In the genomic region with DNA sequence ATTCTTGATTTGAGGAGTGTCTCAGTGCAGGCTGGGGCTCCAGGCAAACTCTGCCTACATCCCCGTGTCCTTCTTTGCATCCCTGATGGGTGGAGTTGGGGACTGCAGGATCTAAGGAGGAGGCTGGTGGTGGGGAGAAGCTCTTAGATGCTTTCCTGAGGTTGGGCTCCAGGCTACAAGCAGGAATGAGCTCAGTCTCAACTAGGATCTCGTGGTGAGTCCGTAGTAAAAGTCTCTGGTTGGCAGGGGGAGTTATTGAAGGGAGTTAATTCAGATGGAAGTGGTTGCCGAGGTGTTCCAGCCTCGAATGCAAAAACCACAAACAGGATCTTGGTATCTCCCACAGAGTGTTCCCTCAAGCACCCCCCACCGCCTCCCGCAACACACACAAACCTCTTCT, we compare ENCODE assay signal across 19 cellular contexts. TPM values are rescaled to one million over a fixed set of nuclear protein-coding genes. Genes with fewer than 3 reads are reported as not detected.
A peak's percentile ranks its signal among the peaks of the same experiment; 100 is the strongest.
DNase-seq lines count a peak whose midpoint lies in the region; ATAC-seq, FAIRE-seq and TF ChIP-seq lines count a peak whose summit lies in the region.
"Had no signal": no experiment of that assay in that cellular context is flagged by ENCODE, and none has a peak within 500 bp of the region (broad histone marks: within the 10 kb centered on the region; RNA-seq: fewer than 3 reads in every experiment).

No MANE protein-coding gene starts in this region.

- FAIRE-seq in A549 (lab: Jason Lieb, UNC), result no peak
- FAIRE-seq: frontal cortex, HepG2 had no signal

- H3K4me1 ChIP-seq in A549 (peaks cover 34% of the 10 kb centered on the region), hepatocyte (ENCODE audit: insufficient read depth) (peaks cover 10% of the 10 kb centered on the region)

- H2AFZ ChIP-seq in hepatocyte, result no peak overlapping the region

- no peaks in the 10 kb centered on the region for H3K36me3 ChIP-seq in hepatocyte (replicated peaks; ENCODE audit: insufficient read depth, low read depth)

- TF ChIP-seq RAD21 in A549 (conservative IDR thresholded peaks at IDR 0.05 in 1 of 2, IDR thresholded peaks at IDR 0.05 in 1 of 2), result no peak

- POLR2A ChIA-PET in A549 (lab: Yijun Ruan, JAX), result no interaction called here

- TF ChIP-seq EP300 in A549 (IDR thresholded peaks at IDR 0.05), result no peak

- H3K9me2 ChIP-seq in hepatocyte (replicated peaks; ENCODE audit: insufficient read depth), result no peaks in the 10 kb centered on the region

- no peak for TF ChIP-seq POLR2A in A549 (IDR thresholded peaks at IDR 0.05; ENCODE audit: low read length)

- 74% methylated on average over 7 of the region's 7 CpGs for whole genome bisulfite sequencing in A549 (ENCODE audit: missing lambda C conversion rate)
- WGBS in hepatocyte (ENCODE audit: low lambda C conversion rate, missing lambda C conversion rate), result 70% methylated on average over 7 of the region's 7 CpGs

- peaks cover 58% of the 10 kb centered on the region for H3K4me1 Mint-ChIP-seq in HFFc6 (ENCODE audit: low read depth)

- H3K9me3 Mint-ChIP-seq in HFFc6, result no peaks in the 10 kb centered on the region

- no peak for TF ChIP-seq CTCF in A549 (IDR thresholded peaks at IDR 0.05)
- TF ChIP-seq CTCF in HFFc6 (IDR thresholded peaks at IDR 0.05), result no peak
- no peak for TF ChIP-seq CTCF in hepatocyte (IDR thresholded peaks at IDR 0.05; ENCODE audit: poor library complexity)

- H3K27ac Mint-ChIP-seq in HFFc6, result peak overlapping the region; percentile 54

- no peak for DNase-seq in A549 (ENCODE audit: low read depth in 1 of 2, low spot score in 1 of 2)
- no peak for DNase-seq in HFFc6
- DNase-seq in RPMI7951 (ENCODE audit: low read depth), result peak; percentile 50
- peak; percentile 66 for DNase-seq in glomerular visceral epithelial cell (ENCODE audit: extremely low spot score)
- no peak for DNase-seq in SW 1271 (lab: John Stamatoyannopoulos, UW)
- no peak for DNase-seq in hepatocyte (ENCODE audit: low spot score)
- DNase-seq: activated CD4-positive, alpha-beta T cell treated with anti-CD3 and anti-CD28 coated beads for 1 hour; activated effector memory CD4-positive, alpha-beta T cell treated with Interleukin-2 at 50 U/mL for 16 hours; aorta; cortex of kidney; left ventricle myocardium superior; NCI-H1092 treated with DMSO at 0.1 percent for 48 hours; NCI-H2171 had no signal

- no peaks in the 10 kb centered on the region for H4K20me1 ChIP-seq in hepatocyte (ENCODE audit: insufficient read depth, poor library complexity, severe bottlenecking)

- H3K79me2 ChIP-seq in hepatocyte, result no peaks in the 10 kb centered on the region

- no peaks in the 10 kb centered on the region for H3K36me3 Mint-ChIP-seq in HFFc6 (ENCODE audit: low read depth)

- ATAC-seq in A549, result no peak; a peak in 1 of 6 replicates
- no peak for ATAC-seq in GM18867 (IDR thresholded peaks at IDR 0.05; ENCODE audit: unreplicated experiment)
- ATAC-seq in GM19467 (IDR thresholded peaks at IDR 0.05; ENCODE audit: unreplicated experiment), result no peak
- ATAC-seq: HepG2, left ventricle myocardium superior had no signal

- H3K4me3 Mint-ChIP-seq in HFFc6, result no peak overlapping the region

- H3K4me3 ChIP-seq in A549 (no peak overlapping the region), hepatocyte (no peak overlapping the region)
- H3K4me3 ChIP-seq: skin epidermis had no signal

- H3K4me2 ChIP-seq in A549 (peak overlapping the region; percentile 27; the same call in 1 of the 3 replicates), hepatocyte (no peak overlapping the region)

- H3K9me3 ChIP-seq in A549 (no peaks in the 10 kb centered on the region), hepatocyte (ENCODE audit: low read depth) (no peaks in the 10 kb centered on the region)

- CTCF ChIA-PET in A549 (lab: Yijun Ruan, JAX), result interaction anchor here (1.5 to 89.2 kb wide), 7 partner anchors 0 to 287 kb away, joined by 3 to 3627 read pairs (median 220); a partner anchor contains a TSS

- H3K27ac ChIP-seq in A549 (peak overlapping the region in 1 of 2 experiments; percentile 60; a peak in 2 of 6 replicates), hepatocyte (no peak overlapping the region)
- H3K27ac ChIP-seq: epithelial cell of prostate had no signal

- H3K27me3 Mint-ChIP-seq in HFFc6 (ENCODE audit: insufficient read depth), result 0 out of 2 replicates have a peak, but pooled peaks cover 2% of the 10 kb centered on the region

- H3K27me3 ChIP-seq in hepatocyte, result no peaks in the 10 kb centered on the region

TF ChIP-seq in A549, 52 proteins besides CTCF, POLR2A, EP300 and RAD21 (continues in another document):
- TF ChIP-seq, protein P1, sequence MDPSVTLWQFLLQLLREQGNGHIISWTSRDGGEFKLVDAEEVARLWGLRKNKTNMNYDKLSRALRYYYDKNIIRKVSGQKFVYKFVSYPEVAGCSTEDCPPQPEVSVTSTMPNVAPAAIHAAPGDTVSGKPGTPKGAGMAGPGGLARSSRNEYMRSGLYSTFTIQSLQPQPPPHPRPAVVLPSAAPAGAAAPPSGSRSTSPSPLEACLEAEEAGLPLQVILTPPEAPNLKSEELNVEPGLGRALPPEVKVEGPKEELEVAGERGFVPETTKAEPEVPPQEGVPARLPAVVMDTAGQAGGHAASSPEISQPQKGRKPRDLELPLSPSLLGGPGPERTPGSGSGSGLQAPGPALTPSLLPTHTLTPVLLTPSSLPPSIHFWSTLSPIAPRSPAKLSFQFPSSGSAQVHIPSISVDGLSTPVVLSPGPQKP (IDR thresholded peaks at IDR 0.05; ENCODE audit: low read depth, low read length), result no peak
- TF ChIP-seq POLR2AphosphoS2 (conservative IDR thresholded peaks at IDR 0.05; ENCODE audit: low read length) (no peak), TFCP2L1 (CRISPR knock-in tag; IDR thresholded peaks at IDR 0.05) (no peak), MAFK (IDR thresholded peaks at IDR 0.05; ENCODE audit: partially characterized antibody) (no peak), HDAC2 (IDR thresholded peaks at IDR 0.05) (no peak), MYC (IDR thresholded peaks at IDR 0.05; ENCODE audit: borderline replicate concordance, low read length) (no peak), NPAS2 (CRISPR knock-in tag; IDR thresholded peaks at IDR 0.05; ENCODE audit: borderline replicate concordance) (no peak), ZFP36 (IDR thresholded peaks at IDR 0.05; ENCODE audit: borderline replicate concordance, partially characterized antibody) (no peak), HOXA7 (CRISPR knock-in tag; IDR thresholded peaks at IDR 0.05) (no peak), BHLHE40 (IDR thresholded peaks at IDR 0.05; ENCODE audit: low read depth, low read length) (no peak)
- TF ChIP-seq, protein P2, sequence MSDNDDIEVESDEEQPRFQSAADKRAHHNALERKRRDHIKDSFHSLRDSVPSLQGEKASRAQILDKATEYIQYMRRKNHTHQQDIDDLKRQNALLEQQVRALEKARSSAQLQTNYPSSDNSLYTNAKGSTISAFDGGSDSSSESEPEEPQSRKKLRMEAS (IDR thresholded peaks at IDR 0.05), result no peak
- TF ChIP-seq, protein P3, sequence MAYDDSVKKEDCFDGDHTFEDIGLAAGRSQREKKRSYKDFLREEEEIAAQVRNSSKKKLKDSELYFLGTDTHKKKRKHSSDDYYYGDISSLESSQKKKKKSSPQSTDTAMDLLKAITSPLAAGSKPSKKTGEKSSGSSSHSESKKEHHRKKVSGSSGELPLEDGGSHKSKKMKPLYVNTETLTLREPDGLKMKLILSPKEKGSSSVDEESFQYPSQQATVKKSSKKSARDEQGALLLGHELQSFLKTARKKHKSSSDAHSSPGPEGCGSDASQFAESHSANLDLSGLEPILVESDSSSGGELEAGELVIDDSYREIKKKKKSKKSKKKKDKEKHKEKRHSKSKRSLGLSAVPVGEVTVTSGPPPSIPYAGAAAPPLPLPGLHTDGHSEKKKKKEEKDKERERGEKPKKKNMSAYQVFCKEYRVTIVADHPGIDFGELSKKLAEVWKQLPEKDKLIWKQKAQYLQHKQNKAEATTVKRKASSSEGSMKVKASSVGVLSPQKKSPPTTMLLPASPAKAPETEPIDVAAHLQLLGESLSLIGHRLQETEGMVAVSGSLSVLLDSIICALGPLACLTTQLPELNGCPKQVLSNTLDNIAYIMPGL (CRISPR knock-in tag; IDR thresholded peaks at IDR 0.05; ENCODE audit: borderline replicate concordance), result no peak

RNA-seq across cellular contexts. Expression of a gene that starts 35.0 kb away (rescaled TPM):
- polyA plus RNA-seq in A549 (2011; rRNA removed) (1.6 and 1.7 TPM in 2 replicates), A549 (2017; fragmentation: RNase III; extraction: RNeasy Plus Mini Kit Qiagen cat#74134 plus additional on column Dnase treatment) (2.9 to 3.7 TPM (median 3.2 TPM) in 3 replicates), hepatocyte (1.7 and 2.9 TPM in 2 replicates)
- 3.3 and 3.8 TPM in 2 replicates for polyA plus RNA-seq in A549 (2012; cell fraction: cytosol; rRNA removed)
- polyA plus RNA-seq in A549 (2012; cell fraction: nucleus; rRNA removed), result 4.6 and 5.4 TPM in 2 replicates
- 2.6 and 3.4 TPM in 2 replicates for polyA minus RNA-seq in A549 (2011; rRNA and poly(A)+ RNA removed)
- 1 to 10 TPM; 3.4 to 4.2 (median 3.9) TPM for total RNA-seq in HFFc6 (2021; fragmentation: NEBNext Ultra II Directional; extraction: Animal tissue kit (Norgen Biotek cat#: 25700))
- 0.48 and 1.1 TPM in 2 replicates for total RNA-seq in RPMI7951 (2014; rRNA removed; shearing (Covaris generic))
- total RNA-seq in hepatocyte, result 2.4 and 2.5 TPM in 2 replicates

RNA-seq across cellular contexts. Expression of a gene that starts 51.2 kb away (rescaled TPM):
- polyA plus RNA-seq in A549 (2011; rRNA removed) (8.5 and 9.0 TPM in 2 replicates), A549 (2017; fragmentation: RNase III; extraction: RNeasy Plus Mini Kit Qiagen cat#74134 plus additional on column Dnase treatment) (8.5 to 8.7 TPM (median 8.6 TPM) in 3 replicates), hepatocyte (7.7 and 8.4 TPM in 2 replicates)
- 2.5 and 3.1 TPM in 2 replicates for polyA plus RNA-seq in A549 (2012; cell fraction: cytosol; rRNA removed)
- polyA plus RNA-seq in A549 (2012; cell fraction: nucleus; rRNA removed), result 1.6 and 2.0 TPM in 2 replicates
- 10.2 and 10.9 TPM in 2 replicates for polyA minus RNA-seq in A549 (2011; rRNA and poly(A)+ RNA removed)
- 10 to 100 TPM; 13.1 to 17.5 (median 13.9) TPM for total RNA-seq in HFFc6 (2021; fragmentation: NEBNext Ultra II Directional; extraction: Animal tissue kit (Norgen Biotek cat#: 25700))
- 4.4 and 5.0 TPM in 2 replicates for total RNA-seq in RPMI7951 (2014; rRNA removed; shearing (Covaris generic))
- 8.5 and 11.0 TPM in 2 replicates for total RNA-seq in hepatocyte

RNA-seq across cellular contexts. Expression of a gene that starts 58.8 kb away (rescaled TPM):
- polyA plus RNA-seq in A549 (2011; rRNA removed) (22.6 and 29.7 TPM in 2 replicates), A549 (2017; fragmentation: RNase III; extraction: RNeasy Plus Mini Kit Qiagen cat#74134 plus additional on column Dnase treatment) (37.8 to 40.9 TPM (median 38.8 TPM) in 3 replicates), hepatocyte (20.7 and 22.5 TPM in 2 replicates)
- polyA plus RNA-seq in A549 (2012; cell fraction: cytosol; rRNA removed), result 31.1 and 44.6 TPM in 2 replicates
- 58.5 and 70.7 TPM in 2 replicates for polyA plus RNA-seq in A549 (2012; cell fraction: nucleus; rRNA removed)
- polyA minus RNA-seq in A549 (2011; rRNA and poly(A)+ RNA removed), result 34.3 and 54.4 TPM in 2 replicates
- total RNA-seq in HFFc6 (2021; fragmentation: NEBNext Ultra II Directional; extraction: Animal tissue kit (Norgen Biotek cat#: 25700)), result 1 to 10 TPM; 6.3 to 8.2 (median 7.3) TPM
- total RNA-seq in RPMI7951 (2014; rRNA removed; shearing (Covaris generic)), result 0.78 and 1.2 TPM in 2 replicates
- 12.6 and 13.4 TPM in 2 replicates for total RNA-seq in hepatocyte

Comparison
In these comparisons a context has a peak if more than half of its experiments do, and no peak if none do; other contexts are left out.
1. DNase-seq: peak in RPMI7951 (single experiment) and glomerular visceral epithelial cell (single experiment); none in A549 (0 of 2), HFFc6 (single experiment), SW 1271 (0 of 2) and hepatocyte (single experiment).